Comparison of ENCODE assay signal across 1 cellular context in genomic region chr2:8198776-8199382, GRCh38.
TF ChIP-seq lines count a peak whose summit lies in the region.

No MANE protein-coding gene starts in this region.

TF ChIP-seq in H1, 55 proteins besides CTCF, POLR2A, EP300 and RAD21 (continued from another document):
- TF ChIP-seq CHD7 (IDR thresholded peaks at IDR 0.05; ENCODE audit: insufficient replicate concordance, low read length) (no peak), CBX8 (IDR thresholded peaks at IDR 0.05; ENCODE audit: borderline replicate concordance, low read depth, low read length) (no peak), SIX5 (IDR thresholded peaks at IDR 0.05; ENCODE audit: low read depth, low read length) (no peak)
